12 cellular contexts compared by ENCODE assay signal in genomic region chr2:149021761-149022160, GRCh38. TPM values are rescaled to one million over a fixed set of nuclear protein-coding genes. Genes with fewer than 3 reads are reported as not detected.
A peak's percentile ranks its signal among the peaks of the same experiment; 100 is the strongest.
DNase-seq lines count a peak whose midpoint lies in the region; ATAC-seq and TF ChIP-seq lines count a peak whose summit lies in the region.
"Had no signal": no experiment of that assay in that cellular context is flagged by ENCODE, and none has a peak within 500 bp of the region (broad histone marks: within the 10 kb centered on the region; RNA-seq: fewer than 3 reads in every experiment).

No MANE protein-coding gene starts in this region.

- no peaks in the 10 kb centered on the region for H3K9me2 ChIP-seq in OCI-LY7 (ENCODE audit: insufficient read depth, low read length)

- H3K27ac ChIP-seq in OCI-LY7 (ENCODE audit: low read depth, low read length, poor library complexity, severe bottlenecking): peak overlapping the region; percentile 87
- H3K27ac ChIP-seq: neutrophil, vagina had no signal

- ATAC-seq in GM18511 (IDR thresholded peaks at IDR 0.05; ENCODE audit: unreplicated experiment) (peak; percentile 57), GM21381 (IDR thresholded peaks at IDR 0.05; ENCODE audit: unreplicated experiment) (peak; percentile 74), HG03060 (IDR thresholded peaks at IDR 0.05; ENCODE audit: low read depth, unreplicated experiment) (peak; percentile 29)

- intact Hi-C loops in OCI-LY7 (cut with micrococcal nuclease; ENCODE audit: unreplicated experiment): loop anchor here (1.0 to 2.0 kb wide), 3 partner anchors 13 to 539 kb away; no protein-coding TSS in a partner anchor

- CTCF ChIA-PET in OCI-LY7 (lab: Charles Lee; ENCODE audit: unreplicated experiment): interaction anchor here (1.9 kb wide), 1 partner anchor 13 kb away, joined by 11 read pairs; no protein-coding TSS in a partner anchor

- 0 out of 2 replicates have a peak, but pooled peaks cover 12% of the 10 kb centered on the region for H3K36me3 ChIP-seq in OCI-LY7 (ENCODE audit: insufficient read depth, low read length)
- H3K36me3 ChIP-seq: neutrophil, vagina had no signal

- peak overlapping the region; percentile 36; the same call in 1 of the 2 replicates for H2AFZ ChIP-seq in OCI-LY7 (ENCODE audit: low read length)

- POLR2A ChIA-PET in OCI-LY7 (lab: Charles Lee): interaction anchor here (0.5 to 3.4 kb wide), 12 partner anchors 10 to 1423 kb away, joined by 3 to 33 read pairs (median 4); partner anchors contain the start of genes MBD5 and ORC4

- no peaks in the 10 kb centered on the region for H3K9me3 ChIP-seq in OCI-LY7 (ENCODE audit: low read length)
- H3K9me3 ChIP-seq: neutrophil, vagina had no signal

- H3K79me2 ChIP-seq in OCI-LY7 (ENCODE audit: insufficient read depth, low read depth, low read length): no peaks in the 10 kb centered on the region

- no peak for TF ChIP-seq CTCF in OCI-LY7 (conservative IDR thresholded peaks at IDR 0.05; ENCODE audit: low read length)

- peak overlapping the region; percentile 85 for H3K4me2 ChIP-seq in OCI-LY7 (ENCODE audit: low read length)

- H3K4me3 ChIP-seq in OCI-LY7 (ENCODE audit: low read depth, low read length, poor library complexity, severe bottlenecking): peak overlapping the region; percentile 60
- H3K4me3 ChIP-seq: vagina had no signal

- peaks cover 62% of the 10 kb centered on the region for H3K4me1 ChIP-seq in OCI-LY7 (ENCODE audit: insufficient read depth, low read length, poor library complexity, severe bottlenecking)
- H3K4me1 ChIP-seq: vagina had no signal

- no TSS peak for BruUV-seq in OCI-LY7 (replicated peaks; lab: Mats Ljungman, UMichigan)

- no peaks in the 10 kb centered on the region for H4K20me1 ChIP-seq in OCI-LY7 (ENCODE audit: insufficient read depth, low read length)

- DNase-seq in OCI-LY7 (ENCODE audit: low spot score) (peak; percentile 83), NCI-H2029 (lab: John Stamatoyannopoulos, UW) (no peak), islet precursor cell (no peak), NCI-H1417 treated with DMSO at 0.1 percent for 48 hours (lab: John Stamatoyannopoulos, UW) (no peak), DMS79 treated with DMSO at 0.1 percent for 48 hours (lab: John Stamatoyannopoulos, UW) (no peak)
- DNase-seq: NCI-H1105 treated with DMSO at 0.1 percent for 48 hours, SHP77 treated with DMSO at 0.1 percent for 48 hours had no signal

RNA-seq across cellular contexts. Expression of gene LYPD6B, which starts 16.7 kb away (rescaled TPM):
- total RNA-seq in OCI-LY7 (2014; rRNA removed; shearing (Covaris generic)): not detected in 2 replicates
- not detected in 2 replicates for total RNA-seq in OCI-LY7 (2022)
